In genomic region chr7:99561735-99562051, GRCh38 we compare ENCODE assay signal across 19 cellular contexts. TPM values are rescaled to one million over a fixed set of nuclear protein-coding genes. Genes with fewer than 3 reads are reported as not detected.
DNase-seq lines count a peak whose midpoint lies in the region; ATAC-seq and TF ChIP-seq lines count a peak whose summit lies in the region.
"Had no signal": no experiment of that assay in that cellular context is flagged by ENCODE, and none has a peak within 500 bp of the region (broad histone marks: within the 10 kb centered on the region; RNA-seq: fewer than 3 reads in every experiment).

No MANE protein-coding gene starts in this region.

- H3K36me3 Mint-ChIP-seq in neural crest cell (ENCODE audit: low read depth) = peaks cover 26% of the 10 kb centered on the region

- peaks cover 81% of the 10 kb centered on the region for H3K79me2 ChIP-seq in ACC112 (ENCODE audit: control insufficient read depth, insufficient read depth, low read length, unreplicated experiment)

- TF ChIP-seq CTCF in HEK293 (tag by site-specific recombination; IDR thresholded peaks at IDR 0.05) (no peak), neural crest cell (conservative IDR thresholded peaks at IDR 0.05) (no peak)

- no peaks in the 10 kb centered on the region for H3K9me3 Mint-ChIP-seq in neural crest cell
- H3K9me3 Mint-ChIP-seq: activated T-cell treated with anti-CD3 and anti-CD28 coated beads, Interleukin-2, amount 50 U/mL, for 72 hours; naive B cell had no signal

- peaks cover 51% of the 10 kb centered on the region for H3K4me1 ChIP-seq in ACC112 (ENCODE audit: control insufficient read depth, insufficient read depth, low read length, unreplicated experiment)
- peaks cover 7% of the 10 kb centered on the region for H3K4me1 ChIP-seq in HEK293 (ENCODE audit: control insufficient read depth, insufficient read depth, low read length)
- H3K4me1 ChIP-seq in endocrine pancreas (ENCODE audit: control insufficient read depth, insufficient read depth, low read length) = no peaks in the 10 kb centered on the region

- peak overlapping the region; percentile 89 for H3K27ac ChIP-seq in ACC112 (ENCODE audit: low read depth, low read length)
- H3K27ac ChIP-seq in HEK293 (ENCODE audit: extremely low read depth, low read depth, low read length) = no peak overlapping the region
- H3K27ac ChIP-seq: upper lobe of right lung had no signal

- ATAC-seq in GM18517 (IDR thresholded peaks at IDR 0.05; ENCODE audit: unreplicated experiment) (no peak), GM18511 (IDR thresholded peaks at IDR 0.05; ENCODE audit: unreplicated experiment) (no peak)
- ATAC-seq: activated T-cell treated with anti-CD3 and anti-CD28 coated beads, Interleukin-2, amount 50 U/mL, for 72 hours; left colon; upper lobe of right lung had no signal

- H3K9me3 ChIP-seq in HEK293 (ENCODE audit: control insufficient read depth, insufficient read depth, low read depth, low read length) = no peaks in the 10 kb centered on the region
- H3K9me3 ChIP-seq in endocrine pancreas (ENCODE audit: control insufficient read depth, low read length) = no peaks in the 10 kb centered on the region
- H3K9me3 ChIP-seq: upper lobe of right lung had no signal

- H3K4me1 Mint-ChIP-seq in neural crest cell = peaks cover 25% of the 10 kb centered on the region

- CTCF ChIA-PET in HEK293 (lab: Yijun Ruan, JAX) = no interaction called here

- H3K4me3 ChIP-seq in ACC112 (ENCODE audit: low read depth, low read length) = no peak overlapping the region
- H3K4me3 ChIP-seq in HEK293 (ENCODE audit: low read depth, low read length) = no peak overlapping the region
- no peak overlapping the region for H3K4me3 ChIP-seq in endocrine pancreas (ENCODE audit: control insufficient read depth, insufficient read depth, low read length)
- H3K4me3 ChIP-seq: upper lobe of right lung had no signal

- H3K27me3 ChIP-seq in ACC112 (ENCODE audit: insufficient read depth, low read length) = no peaks in the 10 kb centered on the region
- H3K27me3 ChIP-seq in endocrine pancreas (ENCODE audit: control insufficient read depth, insufficient read depth, low read length) = no peaks in the 10 kb centered on the region
- H3K27me3 ChIP-seq: upper lobe of right lung had no signal

- POLR2A ChIA-PET in HEK293 (lab: Yijun Ruan, JAX) = interaction anchor here (0.9 to 1.4 kb wide), 2 partner anchors 9 to 57 kb away, joined by 3 to 6 read pairs; partner anchors contain the start of gene ZKSCAN5

- peak overlapping the region; percentile 2 for H3K9ac ChIP-seq in endocrine pancreas (ENCODE audit: control insufficient read depth, insufficient read depth, low read length)

- no peak overlapping the region for H3K27ac Mint-ChIP-seq in neural crest cell (ENCODE audit: unreplicated experiment)

- peaks cover 46% of the 10 kb centered on the region for H3K36me3 ChIP-seq in ACC112 (ENCODE audit: insufficient read depth, low read length)
- H3K36me3 ChIP-seq in HEK293 (ENCODE audit: control insufficient read depth in 2 of 2, insufficient read depth in 1 of 2, low read length in 2 of 2) = peaks cover 58 to 69% of the 10 kb centered on the region in 2 experiments
- peaks cover 10% of the 10 kb centered on the region for H3K36me3 ChIP-seq in endocrine pancreas (ENCODE audit: control insufficient read depth, insufficient read depth, low read length)

- DNase-seq in neural crest cell (ENCODE audit: low read depth, low spot score) (no peak), NCI-H187 treated with DMSO at 0.1 percent for 48 hours (lab: John Stamatoyannopoulos, UW) (no peak), Ammon's horn (ENCODE audit: low spot score) (no peak)
- DNase-seq: activated CD4-positive, alpha-beta T cell treated with anti-CD3 and anti-CD28 coated beads for 48 hours; activated T-cell treated with anti-CD3 and anti-CD28 coated beads, Interleukin-2, amount 50 U/mL, for 72 hours; dermis blood vessel endothelial cell; DMS53; left colon; naive B cell; NCI-H1092; NCI-H2171 treated with DMSO at 0.1 percent for 48 hours; stimulated activated CD4-positive, alpha-beta T cell treated with anti-CD3 and anti-CD28 coated beads, Interleukin-2, amount 100 ng/mL, for 24 hours; upper lobe of right lung had no signal

- no peak overlapping the region for H2AFZ ChIP-seq in ACC112 (ENCODE audit: low read length, unreplicated experiment)

- H3K27me3 Mint-ChIP-seq in neural crest cell (ENCODE audit: low read depth) = no peaks in the 10 kb centered on the region
- H3K27me3 Mint-ChIP-seq: B cell, naive B cell had no signal

- peak overlapping the region; percentile 42 for H3K4me3 Mint-ChIP-seq in neural crest cell

TF ChIP-seq in HEK293, 187 proteins besides CTCF, POLR2A, EP300 and RAD21:
- TF ChIP-seq PRDM1 (tag by site-specific recombination; IDR thresholded peaks at IDR 0.05) (peak; percentile 92), YY1 (tag by site-specific recombination; IDR thresholded peaks at IDR 0.05) (no peak)
TF ChIP-seq in HEK293: peak in this region for 1.

RNA-seq across cellular contexts. Expression of gene ZNF655, which starts 3.3 kb away (rescaled TPM):
- 56.0 and 57.0 TPM in 2 replicates for total RNA-seq in neural crest cell

RNA-seq across cellular contexts. Expression of gene FAM200A, which starts 9.8 kb away (rescaled TPM):
- total RNA-seq in neural crest cell = 10.6 and 10.9 TPM in 2 replicates

RNA-seq across cellular contexts. Expression of gene TMEM225B, which starts 36.4 kb away (rescaled TPM):
- 0.91 and 1.8 TPM in 2 replicates for total RNA-seq in neural crest cell

RNA-seq across cellular contexts. Expression of gene ZSCAN25, which starts 55.1 kb away (rescaled TPM):
- total RNA-seq in neural crest cell = 23.4 and 26.4 TPM in 2 replicates

RNA-seq across cellular contexts. Expression of gene ZKSCAN5, which starts 57.2 kb away (rescaled TPM):
- total RNA-seq in neural crest cell = 21.5 and 21.7 TPM in 2 replicates
